Comparison of ENCODE assay signal across 9 cellular contexts in the genomic region with DNA sequence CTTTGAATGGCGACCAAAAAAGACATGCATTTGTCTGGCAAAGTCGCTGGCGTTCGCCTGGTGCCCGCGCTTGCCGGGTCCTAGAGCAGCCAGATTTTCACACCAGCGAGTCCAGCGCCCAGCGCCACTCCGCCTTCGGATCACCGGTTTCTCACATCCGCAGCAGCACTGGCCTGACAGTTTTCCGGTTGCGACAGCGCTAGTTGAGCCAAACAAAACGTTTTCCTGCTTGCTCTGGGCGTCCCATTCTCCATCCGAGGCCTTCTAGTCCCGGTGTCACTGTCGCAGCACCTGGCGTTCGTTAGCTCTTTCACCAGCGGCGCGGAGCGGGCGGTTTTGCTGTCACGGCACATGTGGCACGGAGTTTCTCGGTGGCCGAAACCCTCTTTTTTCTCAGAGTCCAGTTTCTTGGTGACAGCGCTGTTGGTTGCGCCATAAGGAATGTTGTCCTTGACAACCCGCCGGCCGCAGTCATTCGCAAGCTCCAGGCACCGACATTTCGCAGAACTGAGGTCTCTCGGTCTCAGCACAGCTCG. TPM values are rescaled to one million over a fixed set of nuclear protein-coding genes. Genes with fewer than 3 reads are reported as not detected.
DNase-seq lines count a peak whose midpoint lies in the region; ATAC-seq, FAIRE-seq and TF ChIP-seq lines count a peak whose summit lies in the region.
"Had no signal": no experiment of that assay in that cellular context is flagged by ENCODE, and none has a peak within 500 bp of the region (broad histone marks: within the 10 kb centered on the region; RNA-seq: fewer than 3 reads in every experiment).

No MANE protein-coding gene starts in this region.

- H3K27ac Mint-ChIP-seq in naive thymus-derived CD8-positive, alpha-beta T cell: peak overlapping the region; percentile 97 to 100 (median 100)

- intact Hi-C loops in esophagus squamous epithelium (cut with DNase I): loop anchor here (5.0 kb wide), 1 partner anchor 40 kb away; no protein-coding TSS in a partner anchor

- H3K4me1 ChIP-seq in A549 (peaks cover 25% of the 10 kb centered on the region), esophagus squamous epithelium (peaks cover 0 to 53% (median 4%) of the 10 kb centered on the region in 3 donors)

- H3K27ac ChIP-seq in A549: peak overlapping the region; percentile 87 to 94
- peak overlapping the region; percentile 85 to 97 (median 90) for H3K27ac ChIP-seq in esophagus squamous epithelium

- TF ChIP-seq POLR2A in A549 (IDR thresholded peaks at IDR 0.05; ENCODE audit: low read length) (peak; percentile 7; the same call in 1 of the 2 replicates), esophagus squamous epithelium (IDR thresholded peaks at IDR 0.05) (peak in 2 of 4 donors; percentile 78 to 80)

- H3K36me3 ChIP-seq in esophagus squamous epithelium: no peaks in the 10 kb centered on the region

- POLR2A ChIA-PET in A549 (lab: Yijun Ruan, JAX): interaction anchor here (1.2 to 6.4 kb wide), 8 partner anchors 8 to 83 kb away, joined by 3 to 57 read pairs (median 8); no protein-coding TSS in a partner anchor
- POLR2A ChIA-PET in naive thymus-derived CD8-positive, alpha-beta T cell (lab: Charles Lee): interaction anchor here (0.8 to 12.6 kb wide), 28 partner anchors 10 to 1198 kb away, joined by 3 to 775 read pairs (median 6); a partner anchor contains a TSS

- peak overlapping the region; percentile 92 for H3K4me2 ChIP-seq in A549

- FAIRE-seq in A549 (lab: Jason Lieb, UNC): no peak
- FAIRE-seq: G401.6 had no signal

- H3K4me3 ChIP-seq in A549 (peak overlapping the region; percentile 64), esophagus squamous epithelium (peak overlapping the region; percentile 43 to 73 (median 60))

- no peaks in the 10 kb centered on the region for H3K27me3 Mint-ChIP-seq in naive thymus-derived CD8-positive, alpha-beta T cell

- peaks cover 0 to 3% (median 0%) of the 10 kb centered on the region in 9 donors for H3K9me3 Mint-ChIP-seq in naive thymus-derived CD8-positive, alpha-beta T cell

- peak overlapping the region; percentile 87 to 100 (median 100) for H3K4me3 Mint-ChIP-seq in naive thymus-derived CD8-positive, alpha-beta T cell

- TF ChIP-seq CTCF in A549 (IDR thresholded peaks at IDR 0.05) (no peak), esophagus squamous epithelium (IDR thresholded peaks at IDR 0.05) (no peak)

- peaks cover 0 to 94% (median 24%) of the 10 kb centered on the region in 4 donors for H3K27me3 ChIP-seq in esophagus squamous epithelium

- H3K4me1 Mint-ChIP-seq in naive thymus-derived CD8-positive, alpha-beta T cell: peaks cover 18 to 58% (median 52%) of the 10 kb centered on the region in 4 donors

- CTCF ChIA-PET in A549 (lab: Yijun Ruan, JAX): interaction anchor here (1.0 to 9.9 kb wide), 9 partner anchors 10 to 398 kb away, joined by 5 to 132 read pairs (median 8); no protein-coding TSS in a partner anchor

- 2% methylated on average over 33 of the region's 43 CpGs for WGBS in A549 (ENCODE audit: missing lambda C conversion rate)
- 15 to 31% methylated on average over 36 to 42 of the region's 43 CpGs for WGBS in esophagus squamous epithelium, 2 donors

- no peak for TF ChIP-seq RAD21 in A549 (conservative IDR thresholded peaks at IDR 0.05 in 1 of 2, IDR thresholded peaks at IDR 0.05 in 1 of 2)

- peaks cover 3 to 12% (median 7%) of the 10 kb centered on the region in 3 donors for H3K36me3 Mint-ChIP-seq in naive thymus-derived CD8-positive, alpha-beta T cell

- no peak for TF ChIP-seq EP300 in A549 (IDR thresholded peaks at IDR 0.05)

- H3K9me3 ChIP-seq in A549 (no peaks in the 10 kb centered on the region), esophagus squamous epithelium (peaks cover 0 to 8% (median 7%) of the 10 kb centered on the region in 3 donors)

- peak; percentile 57 to 87 for DNase-seq in A549 (ENCODE audit: low read depth in 1 of 2, low spot score in 1 of 2)
- DNase-seq in NK-92 (lab: John Stamatoyannopoulos, UW; ENCODE audit: unreplicated experiment): peak; percentile 30
- peak; percentile 54 for DNase-seq in activated T-cell treated with anti-CD3 and anti-CD28 coated beads for 1 hour (ENCODE audit: low read depth)
- DNase-seq in esophagus squamous epithelium (lab: John Stamatoyannopoulos, UW): peak; percentile 56
- peak; percentile 51 to 90 (median 80) for DNase-seq in naive thymus-derived CD8-positive, alpha-beta T cell
- DNase-seq in stimulated activated naive CD4-positive, alpha-beta T cell (lab: John Stamatoyannopoulos, UW): peak; percentile 54 to 86 (median 72)

- peak; percentile 64 to 68 for ATAC-seq in A549
- peak; percentile 64 for ATAC-seq in GM18907 (IDR thresholded peaks at IDR 0.05; ENCODE audit: unreplicated experiment)
- peak; percentile 48 for ATAC-seq in HG03135 (IDR thresholded peaks at IDR 0.05; ENCODE audit: unreplicated experiment)
- ATAC-seq in naive thymus-derived CD8-positive, alpha-beta T cell: peak; percentile 22 to 46

TF ChIP-seq in A549, 52 proteins besides CTCF, POLR2A, EP300 and RAD21:
- TF ChIP-seq HOXB13 (CRISPR knock-in tag; IDR thresholded peaks at IDR 0.05; ENCODE audit: low read depth) (no peak), CHD2 (IDR thresholded peaks at IDR 0.05; ENCODE audit: low read length, partially characterized antibody) (no peak), TP53 (CRISPR knock-in tag; IDR thresholded peaks at IDR 0.05) (no peak), CEBPB (IDR thresholded peaks at IDR 0.05) (peak; percentile 65 to 73), RNF2 (IDR thresholded peaks at IDR 0.05; ENCODE audit: borderline replicate concordance, low read depth) (no peak; the same call in 1 of the 2 replicates), PHF8 (IDR thresholded peaks at IDR 0.05; ENCODE audit: borderline replicate concordance, low read depth) (peak; percentile 18; the same call in 1 of the 2 replicates), EHMT2 (IDR thresholded peaks at IDR 0.05; ENCODE audit: low read depth) (no peak), FOSB (CRISPR knock-in tag; IDR thresholded peaks at IDR 0.05) (no peak), SREBF2 (IDR thresholded peaks at IDR 0.05) (no peak), RFX5 (IDR thresholded peaks at IDR 0.05) (no peak), MYC (IDR thresholded peaks at IDR 0.05; ENCODE audit: borderline replicate concordance, low read length) (no peak), POLR2AphosphoS2 (conservative IDR thresholded peaks at IDR 0.05; ENCODE audit: low read length) (no peak), HDAC2 (IDR thresholded peaks at IDR 0.05) (no peak)
- TF ChIP-seq, protein P1, sequence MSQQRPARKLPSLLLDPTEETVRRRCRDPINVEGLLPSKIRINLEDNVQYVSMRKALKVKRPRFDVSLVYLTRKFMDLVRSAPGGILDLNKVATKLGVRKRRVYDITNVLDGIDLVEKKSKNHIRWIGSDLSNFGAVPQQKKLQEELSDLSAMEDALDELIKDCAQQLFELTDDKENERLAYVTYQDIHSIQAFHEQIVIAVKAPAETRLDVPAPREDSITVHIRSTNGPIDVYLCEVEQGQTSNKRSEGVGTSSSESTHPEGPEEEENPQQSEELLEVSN (IDR thresholded peaks at IDR 0.05; ENCODE audit: borderline replicate concordance, low read depth): peak; percentile 82
- TF ChIP-seq, protein P2, sequence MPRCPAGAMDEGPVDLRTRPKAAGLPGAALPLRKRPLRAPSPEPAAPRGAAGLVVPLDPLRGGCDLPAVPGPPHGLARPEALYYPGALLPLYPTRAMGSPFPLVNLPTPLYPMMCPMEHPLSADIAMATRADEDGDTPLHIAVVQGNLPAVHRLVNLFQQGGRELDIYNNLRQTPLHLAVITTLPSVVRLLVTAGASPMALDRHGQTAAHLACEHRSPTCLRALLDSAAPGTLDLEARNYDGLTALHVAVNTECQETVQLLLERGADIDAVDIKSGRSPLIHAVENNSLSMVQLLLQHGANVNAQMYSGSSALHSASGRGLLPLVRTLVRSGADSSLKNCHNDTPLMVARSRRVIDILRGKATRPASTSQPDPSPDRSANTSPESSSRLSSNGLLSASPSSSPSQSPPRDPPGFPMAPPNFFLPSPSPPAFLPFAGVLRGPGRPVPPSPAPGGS (IDR thresholded peaks at IDR 0.05): peak; percentile 51; the same call in 2 of the 3 replicates
- TF ChIP-seq, protein P3, sequence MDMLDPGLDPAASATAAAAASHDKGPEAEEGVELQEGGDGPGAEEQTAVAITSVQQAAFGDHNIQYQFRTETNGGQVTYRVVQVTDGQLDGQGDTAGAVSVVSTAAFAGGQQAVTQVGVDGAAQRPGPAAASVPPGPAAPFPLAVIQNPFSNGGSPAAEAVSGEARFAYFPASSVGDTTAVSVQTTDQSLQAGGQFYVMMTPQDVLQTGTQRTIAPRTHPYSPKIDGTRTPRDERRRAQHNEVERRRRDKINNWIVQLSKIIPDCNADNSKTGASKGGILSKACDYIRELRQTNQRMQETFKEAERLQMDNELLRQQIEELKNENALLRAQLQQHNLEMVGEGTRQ (IDR thresholded peaks at IDR 0.05): no peak
- TF ChIP-seq, protein P4, sequence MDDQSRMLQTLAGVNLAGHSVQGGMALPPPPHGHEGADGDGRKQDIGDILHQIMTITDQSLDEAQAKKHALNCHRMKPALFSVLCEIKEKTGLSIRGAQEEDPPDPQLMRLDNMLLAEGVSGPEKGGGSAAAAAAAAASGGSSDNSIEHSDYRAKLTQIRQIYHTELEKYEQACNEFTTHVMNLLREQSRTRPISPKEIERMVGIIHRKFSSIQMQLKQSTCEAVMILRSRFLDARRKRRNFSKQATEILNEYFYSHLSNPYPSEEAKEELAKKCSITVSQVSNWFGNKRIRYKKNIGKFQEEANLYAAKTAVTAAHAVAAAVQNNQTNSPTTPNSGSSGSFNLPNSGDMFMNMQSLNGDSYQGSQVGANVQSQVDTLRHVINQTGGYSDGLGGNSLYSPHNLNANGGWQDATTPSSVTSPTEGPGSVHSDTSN (IDR thresholded peaks at IDR 0.05): no peak
- TF ChIP-seq, protein P5, sequence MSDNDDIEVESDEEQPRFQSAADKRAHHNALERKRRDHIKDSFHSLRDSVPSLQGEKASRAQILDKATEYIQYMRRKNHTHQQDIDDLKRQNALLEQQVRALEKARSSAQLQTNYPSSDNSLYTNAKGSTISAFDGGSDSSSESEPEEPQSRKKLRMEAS (IDR thresholded peaks at IDR 0.05): peak; percentile 80

RNA-seq across cellular contexts. Expression of a gene that starts 48.0 kb away (rescaled TPM):
- 1.7 and 1.8 TPM in 2 replicates for polyA plus RNA-seq in A549 (2011; rRNA removed)
- 2.4 and 2.7 TPM in 2 replicates for polyA plus RNA-seq in A549 (2012; cell fraction: cytosol; rRNA removed)
- polyA plus RNA-seq in A549 (2012; cell fraction: nucleus; rRNA removed): 3.3 and 3.7 TPM in 2 replicates
- 1.7 to 2.1 TPM (median 2.1 TPM) in 3 replicates for polyA plus RNA-seq in A549 (2017; fragmentation: RNase III; extraction: RNeasy Plus Mini Kit Qiagen cat#74134 plus additional on column Dnase treatment)
- polyA minus RNA-seq in A549 (2011; rRNA and poly(A)+ RNA removed): 3.2 and 3.8 TPM in 2 replicates
- 1 to 10 TPM in 2 of 4 donors, under 1 TPM in 2; 0.57 to 2.5 (median 1.6) TPM for total RNA-seq in esophagus squamous epithelium
- 10 to 100 TPM; 65.9 to 72.7 TPM for total RNA-seq in naive thymus-derived CD8-positive, alpha-beta T cell
- 10 to 100 TPM; 51.5 to 69.8 (median 54.8) TPM for polyA plus RNA-seq in naive thymus-derived CD8-positive, alpha-beta T cell

Comparison
In these comparisons a context has a peak if more than half of its experiments do, and no peak if none do; other contexts are left out.
1. Peak in every context shown above with its lines: DNase-seq, ATAC-seq, H3K4me3 ChIP-seq and H3K27ac ChIP-seq.
2. RNA of a gene that starts 48.0 kb away (total RNA-seq): 65.9 to 72.7 TPM in naive thymus-derived CD8-positive, alpha-beta T cell; 0.57 to 2.5 TPM in esophagus squamous epithelium; every median in the first group is over 10 times any median in the second.